23 cellular contexts compared by ENCODE assay signal in the genomic region with DNA sequence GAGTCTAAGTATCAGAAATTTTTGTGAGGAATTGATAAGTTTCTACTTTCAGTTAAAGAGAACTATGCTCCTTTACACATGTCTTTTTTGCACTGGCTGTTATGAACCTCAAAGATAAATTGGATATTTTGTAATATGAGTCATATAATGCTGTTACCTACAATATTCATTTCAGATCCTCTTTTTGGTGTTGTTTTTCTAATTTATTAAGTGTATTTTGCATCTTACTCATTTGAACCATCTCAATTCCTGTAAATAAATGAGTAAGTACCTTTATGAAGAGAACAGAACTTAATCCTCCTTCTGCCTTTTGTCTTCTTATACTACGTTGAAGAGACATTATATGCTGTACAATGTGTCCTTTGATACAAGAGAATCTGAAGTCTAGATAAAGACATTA.
"Had no signal": no experiment of that assay in that cellular context is flagged by ENCODE, and none has a peak within 500 bp of the region (broad histone marks: within the 10 kb centered on the region; RNA-seq: fewer than 3 reads in every experiment).

No MANE protein-coding gene starts in this region.

- H3K9me3 ChIP-seq: adrenal gland, ascending aorta, esophagus muscularis mucosa, left ventricle myocardium inferior, suprapubic skin, tibial nerve had no signal

- H3K9me3 Mint-ChIP-seq: WTC11 had no signal

- DNase-seq: activated CD4-positive, alpha-beta T cell treated with anti-CD3 and anti-CD28 coated beads, Interleukin-2, amount 50 U/mL, for 4 hours; activated CD8-positive, alpha-beta memory T cell treated with anti-CD3 and anti-CD28 coated beads for 24 hours; activated CD8-positive, alpha-beta memory T cell treated with anti-CD3 and anti-CD28 coated beads, Interleukin-2, amount 50 U/mL, for 4 hours; activated naive CD4-positive, alpha-beta T cell; activated T-cell treated with anti-CD3 and anti-CD28 coated beads, Interleukin-2, amount 50 U/mL, for 24 hours; adrenal gland; central memory CD4-positive, alpha-beta T cell; hippocampal formation; kidney glomerular epithelial cell; left ventricle myocardium inferior; naive thymus-derived CD4-positive, alpha-beta T cell; small intestine; stimulated activated CD4-positive, alpha-beta T cell treated with anti-CD3 and anti-CD28 coated beads, Interleukin-2, amount 100 ng/mL, for 24 hours; stomach had no signal

- H3K27ac ChIP-seq: adrenal gland, ascending aorta, esophagus muscularis mucosa, left ventricle myocardium inferior, stomach, suprapubic skin, tibial nerve had no signal

- H3K4me1 Mint-ChIP-seq: naive thymus-derived CD4-positive, alpha-beta T cell; stimulated activated effector memory CD8-positive, alpha-beta T cell treated with anti-CD3 and anti-CD28 coated beads, Interleukin-12 subunit alpha, Interleukin-12 subunit beta, amount 100 ng/mL, for 72 hours; WTC11 had no signal

- H3K27ac Mint-ChIP-seq: activated naive CD8-positive, alpha-beta T cell; activated T-cell treated with anti-CD3 and anti-CD28 coated beads, Interleukin-2, amount 50 U/mL, for 24 hours; activated T-helper 2 cell treated with anti-CD3 and anti-CD28 coated beads, Interferon-gamma antibody, Interleukin-2, Interleukin-4, amounts not matched to agents 10 μg/mL and 5 μg/mL and 100 μg/mL, durations not matched to agents 14 hours and 24 hours and 36 hours; naive thymus-derived CD4-positive, alpha-beta T cell; stimulated activated effector memory CD8-positive, alpha-beta T cell treated with anti-CD3 and anti-CD28 coated beads, Interleukin-12 subunit alpha, Interleukin-12 subunit beta, amount 100 ng/mL, for 72 hours; WTC11 had no signal

- H3K4me1 ChIP-seq: adrenal gland, ascending aorta, esophagus muscularis mucosa, left ventricle myocardium inferior, stomach, suprapubic skin, tibial nerve had no signal

- H3K36me3 ChIP-seq: adrenal gland, ascending aorta, esophagus muscularis mucosa, left ventricle myocardium inferior, stomach, suprapubic skin, tibial nerve had no signal

- H3K4me3 ChIP-seq: adrenal gland, ascending aorta, esophagus muscularis mucosa, left ventricle myocardium inferior, stomach, suprapubic skin, tibial nerve had no signal

- H3K4me3 Mint-ChIP-seq: activated naive CD8-positive, alpha-beta T cell; activated T-cell treated with anti-CD3 and anti-CD28 coated beads, Interleukin-2, amount 50 U/mL, for 24 hours; naive thymus-derived CD4-positive, alpha-beta T cell; stimulated activated effector memory CD8-positive, alpha-beta T cell treated with anti-CD3 and anti-CD28 coated beads, Interleukin-12 subunit alpha, Interleukin-12 subunit beta, amount 100 ng/mL, for 72 hours; WTC11 had no signal

- H3K36me3 Mint-ChIP-seq: activated naive CD8-positive, alpha-beta T cell; naive thymus-derived CD4-positive, alpha-beta T cell; stimulated activated effector memory CD8-positive, alpha-beta T cell treated with anti-CD3 and anti-CD28 coated beads, Interleukin-12 subunit alpha, Interleukin-12 subunit beta, amount 100 ng/mL, for 72 hours; WTC11 had no signal

- H3K27me3 Mint-ChIP-seq: activated naive CD8-positive, alpha-beta T cell; activated T-cell treated with anti-CD3 and anti-CD28 coated beads, Interleukin-2, amount 50 U/mL, for 24 hours; naive thymus-derived CD4-positive, alpha-beta T cell had no signal

- ATAC-seq: naive thymus-derived CD4-positive, alpha-beta T cell; sciatic nerve; stimulated activated effector memory CD8-positive, alpha-beta T cell treated with anti-CD3 and anti-CD28 coated beads, Interleukin-12 subunit alpha, Interleukin-12 subunit beta, amount 100 ng/mL, for 72 hours; WTC11 had no signal

- H3K27me3 ChIP-seq: adrenal gland, ascending aorta, esophagus muscularis mucosa, stomach, suprapubic skin, tibial nerve had no signal
